Comparison of ENCODE assay signal across 9 cellular contexts in genomic region chr7:103447073-103447960, GRCh38. TPM values are rescaled to one million over a fixed set of nuclear protein-coding genes. Genes with fewer than 3 reads are reported as not detected.
A peak's percentile ranks its signal among the peaks of the same experiment; 100 is the strongest.
DNase-seq lines count a peak whose midpoint lies in the region; ATAC-seq and TF ChIP-seq lines count a peak whose summit lies in the region.
"Had no signal": no experiment of that assay in that cellular context is flagged by ENCODE, and none has a peak within 500 bp of the region (broad histone marks: within the 10 kb centered on the region; RNA-seq: fewer than 3 reads in every experiment).

No MANE protein-coding gene starts in this region.

- peak overlapping the region in 3 of 5 experiments; percentile 29 to 77 (median 74) for H3K4me3 Mint-ChIP-seq in brain
- no peak overlapping the region for H3K4me3 Mint-ChIP-seq in stimulated activated naive CD8-positive, alpha-beta T cell treated with anti-CD3 and anti-CD28 coated beads, Interleukin-15, amount 100 ng/mL, for 72 hours

- peaks cover 85% of the 10 kb centered on the region for H3K27me3 Mint-ChIP-seq in brain
- peaks cover 96% of the 10 kb centered on the region for H3K27me3 Mint-ChIP-seq in stimulated activated naive CD8-positive, alpha-beta T cell treated with anti-CD3 and anti-CD28 coated beads, Interleukin-15, amount 100 ng/mL, for 72 hours

- H3K36me3 Mint-ChIP-seq in brain, result no peaks in the 10 kb centered on the region

- H3K9me3 Mint-ChIP-seq in brain, result peaks cover 7 to 22% (median 17%) of the 10 kb centered on the region in 5 experiments
- H3K9me3 Mint-ChIP-seq in stimulated activated naive CD8-positive, alpha-beta T cell treated with anti-CD3 and anti-CD28 coated beads, Interleukin-15, amount 100 ng/mL, for 72 hours, result peaks cover 6 to 14% of the 10 kb centered on the region in 2 donors

- peaks cover 16% of the 10 kb centered on the region for H3K4me1 Mint-ChIP-seq in brain
- peaks cover 16% of the 10 kb centered on the region for H3K4me1 Mint-ChIP-seq in stimulated activated naive CD8-positive, alpha-beta T cell treated with anti-CD3 and anti-CD28 coated beads, Interleukin-15, amount 100 ng/mL, for 72 hours

- peak; percentile 54 to 82 for TF ChIP-seq CTCF in brain (conservative IDR thresholded peaks at IDR 0.05)

- ATAC-seq in GM21381 (IDR thresholded peaks at IDR 0.05; ENCODE audit: unreplicated experiment), result peak; percentile 75
- peak; percentile 82 for ATAC-seq in stimulated activated naive CD8-positive, alpha-beta T cell treated with anti-CD3 and anti-CD28 coated beads, Interleukin-15, amount 100 ng/mL, for 72 hours
- no peak for ATAC-seq in HG03108 (IDR thresholded peaks at IDR 0.05; ENCODE audit: unreplicated experiment)

- H3K27ac Mint-ChIP-seq in brain, result no peak overlapping the region
- no peak overlapping the region for H3K27ac Mint-ChIP-seq in stimulated activated naive CD8-positive, alpha-beta T cell treated with anti-CD3 and anti-CD28 coated beads, Interleukin-15, amount 100 ng/mL, for 72 hours

- peak; percentile 28 for DNase-seq in DMS79 (lab: John Stamatoyannopoulos, UW)
- peak; percentile 59 for DNase-seq in M059J (ENCODE audit: low read depth)
- DNase-seq in RPMI7951 (ENCODE audit: low read depth), result peak; percentile 37
- peak; percentile 77 for DNase-seq in left kidney (ENCODE audit: low read depth, low spot score)
- DNase-seq in stimulated activated naive CD8-positive, alpha-beta T cell treated with anti-CD3 and anti-CD28 coated beads, Interleukin-15, amount 100 ng/mL, for 72 hours, result peak; percentile 48

RNA-seq across cellular contexts. Expression of gene SLC26A5, which starts 1.3 kb away (rescaled TPM):
- total RNA-seq in M059J (2014; rRNA removed; shearing (Covaris generic)), result not detected in 2 replicates
- total RNA-seq in RPMI7951 (2014; rRNA removed; shearing (Covaris generic)), result not detected in 2 replicates
- polyA plus RNA-seq in brain (ENCODE audit: insufficient read depth, low read depth, low replicate concordance), result 0.49 TPM
- total RNA-seq: activated CD8-positive, alpha-beta memory T cell treated with anti-CD3 and anti-CD28 coated beads for 36 hours had no signal

Comparison
In these comparisons a context has a peak if more than half of its experiments do, and no peak if none do; other contexts are left out.
1. H3K4me3 Mint-ChIP-seq: peak in brain (3 of 5); none in stimulated activated naive CD8-positive, alpha-beta T cell treated with anti-CD3 and anti-CD28 coated beads, Interleukin-15, amount 100 ng/mL, for 72 hours (0 of 2).
2. Peak in every context shown above with its lines, with median percentiles within 50 percentile points of each other: DNase-seq.